ENCODE assay signal across 9 cellular contexts in genomic region chr12:6620137-6620884, GRCh38. TPM values are rescaled to one million over a fixed set of nuclear protein-coding genes. Genes with fewer than 3 reads are reported as not detected.
A peak's percentile ranks its signal among the peaks of the same experiment; 100 is the strongest.
DNase-seq lines count a peak whose midpoint lies in the region; ATAC-seq and TF ChIP-seq lines count a peak whose summit lies in the region.
"Had no signal": no experiment of that assay in that cellular context is flagged by ENCODE, and none has a peak within 500 bp of the region (broad histone marks: within the 10 kb centered on the region; RNA-seq: fewer than 3 reads in every experiment).

No MANE protein-coding gene starts in this region.

- H3K9me3 Mint-ChIP-seq in T-cell = no peaks in the 10 kb centered on the region

- no peak overlapping the region for H3K27ac ChIP-seq in mammary epithelial cell (ENCODE audit: insufficient read depth, low read depth, low read length)
- H3K27ac ChIP-seq in subcutaneous abdominal adipose tissue (ENCODE audit: low read depth, low read length) = no peak overlapping the region
- H3K27ac ChIP-seq: HL-60 had no signal

- no peaks in the 10 kb centered on the region for H3K79me2 ChIP-seq in mammary epithelial cell (ENCODE audit: insufficient read depth, low read length)

- DNase-seq in T-cell (peak in 18 of 34 experiments; percentile 27 to 62 (median 46)), mammary epithelial cell (no peak), kidney tubule cell (ENCODE audit: low spot score) (peak; percentile 53), NCI-H226 (no peak)

- in situ Hi-C loops in mammary epithelial cell (cut with MboI; ENCODE audit: low sequenced_read_pairs in 2 of 2) = no loop called here

- TF ChIP-seq CTCF in mammary epithelial cell (conservative IDR thresholded peaks at IDR 0.05 in 1 of 2, IDR thresholded peaks at IDR 0.05 in 1 of 2; ENCODE audit: extremely low read depth in 1 of 2, insufficient read depth in 1 of 2, low read depth in 1 of 2, low read length in 2 of 2) = peak; percentile 23 to 31

- H3K36me3 ChIP-seq in mammary epithelial cell (ENCODE audit: insufficient read depth, low read length) (no peaks in the 10 kb centered on the region), subcutaneous abdominal adipose tissue (ENCODE audit: control insufficient read depth in 5 of 5, insufficient read depth in 5 of 5, low read length in 5 of 5) (no peaks in the 10 kb centered on the region)

- no peaks in the 10 kb centered on the region for H4K20me1 ChIP-seq in mammary epithelial cell (ENCODE audit: insufficient read depth, low read length)

- peak overlapping the region; percentile 74 for H2AFZ ChIP-seq in mammary epithelial cell (ENCODE audit: low read depth, low read length)

- H3K4me3 Mint-ChIP-seq in T-cell = peak overlapping the region; percentile 55 to 66 (median 65)

- H3K27me3 ChIP-seq in mammary epithelial cell (ENCODE audit: insufficient read depth, low read length) (no peaks in the 10 kb centered on the region), subcutaneous abdominal adipose tissue (ENCODE audit: control insufficient read depth in 5 of 5, insufficient read depth in 4 of 5, low read length in 5 of 5) (peaks cover 0 to 6% (median 3%) of the 10 kb centered on the region in 5 donors)

- H3K4me2 ChIP-seq in mammary epithelial cell (ENCODE audit: insufficient read depth, low read depth, low read length) = peak overlapping the region; percentile 43

- dilution Hi-C loops in mammary epithelial cell (cut with HindIII; ENCODE audit: low sequenced_read_pairs) = no loop called here

- H3K4me1 Mint-ChIP-seq in T-cell = peaks cover 17 to 26% (median 25%) of the 10 kb centered on the region in 3 donors

- WGBS in mammary epithelial cell (ENCODE audit: low coverage, missing lambda C conversion rate) = 43% methylated on average over 20 of the region's 88 CpGs

- H3K4me3 ChIP-seq in mammary epithelial cell (replicated peaks in 1 of 3; ENCODE audit: insufficient read depth in 1 of 3, low read depth in 2 of 3, low read length in 3 of 3) (no peak overlapping the region), subcutaneous abdominal adipose tissue (ENCODE audit: low read depth in 1 of 5, low read length in 5 of 5) (peak overlapping the region in 3 of 5 donors; percentile 44 to 51 (median 45))

- H3K9me3 ChIP-seq in mammary epithelial cell (replicated peaks; ENCODE audit: insufficient read depth, low read length) (no peaks in the 10 kb centered on the region), subcutaneous abdominal adipose tissue (ENCODE audit: control insufficient read depth in 5 of 5, low read length in 5 of 5) (no peaks in the 10 kb centered on the region)

- H3K36me3 Mint-ChIP-seq in T-cell = peaks cover 7% of the 10 kb centered on the region

- peak overlapping the region; percentile 81 to 84 for H3K27ac Mint-ChIP-seq in T-cell

- H3K27me3 Mint-ChIP-seq in T-cell = no peaks in the 10 kb centered on the region

- POLR2A ChIA-PET in T-cell (lab: Charles Lee) = interaction anchor here in 1 of 2 donors (0.8 to 1.6 kb wide), 2 partner anchors 12 to 67 kb away, joined by 3 to 4 read pairs; no protein-coding TSS in a partner anchor

- ATAC-seq in T-cell (replicated peaks in 1 of 4) (peak; percentile 62 to 80 (median 72)), GM19351 (IDR thresholded peaks at IDR 0.05; ENCODE audit: unreplicated experiment) (no peak), GM19395 (IDR thresholded peaks at IDR 0.05; ENCODE audit: unreplicated experiment) (no peak), HG03521 (IDR thresholded peaks at IDR 0.05; ENCODE audit: unreplicated experiment) (no peak)

- intact Hi-C loops in mammary epithelial cell (cut with micrococcal nuclease) = no loop called here

- no TSS peak for BruUV-seq in mammary epithelial cell (replicated peaks; lab: Mats Ljungman, UMichigan)

- CTCF ChIA-PET in T-cell (lab: Charles Lee) (interaction anchor here (0.8 to 1.8 kb wide), 4 partner anchors 12 to 69 kb away, joined by 3 to 7 read pairs (median 6); partner anchors contain the start of gene ZNF384 (in 1 of the 2)), mammary epithelial cell (lab: Charles Lee; ENCODE audit: low non-redundant PET) (no interaction called here)

- H3K9ac ChIP-seq in mammary epithelial cell (ENCODE audit: insufficient read depth, low read length) (no peak overlapping the region), subcutaneous abdominal adipose tissue (ENCODE audit: low read length in 5 of 5) (peak overlapping the region in 2 of 5 donors; percentile 22 to 30)

- no peaks in the 10 kb centered on the region for H3K4me1 ChIP-seq in mammary epithelial cell (ENCODE audit: insufficient read depth, low read length)
- H3K4me1 ChIP-seq in subcutaneous abdominal adipose tissue (ENCODE audit: control insufficient read depth in 5 of 5, insufficient read depth in 5 of 5, low read length in 5 of 5) = peaks cover 0 to 40% (median 10%) of the 10 kb centered on the region in 5 donors

RNA-seq across cellular contexts. Expression of gene CHD4, which starts 13.1 kb away (rescaled TPM):
- 100 to 1,000 TPM; 236 to 392 (median 258) TPM for total RNA-seq in T-cell
- total RNA-seq in mammary epithelial cell = 100 to 1,000 TPM; 178 to 187 TPM
- 85.5 TPM for polyA plus RNA-seq in mammary epithelial cell
- polyA minus RNA-seq in mammary epithelial cell = 298 TPM

RNA-seq across cellular contexts. Expression of gene LPAR5, which starts 15.4 kb away (rescaled TPM):
- total RNA-seq in T-cell (10 to 100 TPM in 4 of 5 donors, 1 to 10 TPM in 1; 5.8 to 16.0 (median 14.9) TPM), mammary epithelial cell (under 1 TPM in 1 of 2 donors, not detected in 1; 0.14 TPM)
- polyA plus RNA-seq in mammary epithelial cell = 0.12 TPM
- not detected for polyA minus RNA-seq in mammary epithelial cell

RNA-seq across cellular contexts. Expression of gene ACRBP, which starts 26.9 kb away (rescaled TPM):
- total RNA-seq in T-cell (10 to 100 TPM in 1 of 5 donors, 1 to 10 TPM in 4; 2.4 to 11.1 (median 6.5) TPM), mammary epithelial cell (not detected)
- not detected for polyA plus RNA-seq in mammary epithelial cell
- not detected for polyA minus RNA-seq in mammary epithelial cell

RNA-seq across cellular contexts. Expression of gene ING4, which starts 42.6 kb away (rescaled TPM):
- total RNA-seq in T-cell = 10 to 100 TPM; 34.0 to 71.3 (median 64.5) TPM
- 10 to 100 TPM; 14.8 to 34.8 TPM for total RNA-seq in mammary epithelial cell
- polyA plus RNA-seq in mammary epithelial cell = 20.3 TPM
- 40.3 TPM for polyA minus RNA-seq in mammary epithelial cell

RNA-seq across cellular contexts. Expression of gene NOP2, which starts 52.2 kb away (rescaled TPM):
- total RNA-seq in T-cell (100 to 1,000 TPM in 1 of 5 donors, 10 to 100 TPM in 4; 69.6 to 107 (median 93.1) TPM), mammary epithelial cell (10 to 100 TPM; 29.5 to 84.2 TPM)
- polyA plus RNA-seq in mammary epithelial cell = 62.7 TPM
- 80.8 TPM for polyA minus RNA-seq in mammary epithelial cell

Comparison
In these comparisons a context has a peak if more than half of its experiments do, and no peak if none do; other contexts are left out.
1. ATAC-seq: peak in T-cell (4 of 4); none in GM19351 (single experiment), GM19395 (single experiment) and HG03521 (single experiment).
2. DNase-seq: peak in T-cell (18 of 34) and kidney tubule cell (single experiment); none in mammary epithelial cell (single experiment) and NCI-H226 (single experiment).
3. H3K4me3 ChIP-seq: peak in subcutaneous abdominal adipose tissue (3 of 5); none in mammary epithelial cell (0 of 3).
4. RNA of gene LPAR5, which starts 15.4 kb away (total RNA-seq): 5.8 to 16.0 TPM in T-cell; 0.14 TPM in mammary epithelial cell; every median in the first group is over 4 times any median in the second.